9 cellular contexts compared by ENCODE assay signal in genomic region chr15:97995881-97996603, GRCh38. TPM values are rescaled to one million over a fixed set of nuclear protein-coding genes. Genes with fewer than 3 reads are reported as not detected.
A peak's percentile ranks its signal among the peaks of the same experiment; 100 is the strongest.
DNase-seq lines count a peak whose midpoint lies in the region; ATAC-seq lines count a peak whose summit lies in the region.
"Had no signal": no experiment of that assay in that cellular context is flagged by ENCODE, and none has a peak within 500 bp of the region (broad histone marks: within the 10 kb centered on the region; RNA-seq: fewer than 3 reads in every experiment).

No MANE protein-coding gene starts in this region.

- in situ Hi-C loops in KBM-7 (cut with MboI; ENCODE audit: low pct_unique_long_range_greater_than_20kb, low sequenced_read_pairs) = no loop called here

- ATAC-seq in activated naive CD4-positive, alpha-beta T cell treated with anti-CD3 and anti-CD28 coated beads, Interleukin-2, amount 50 U/mL, for 72 hours = no peak

- no peak overlapping the region for H3K9ac ChIP-seq in adipocyte (ENCODE audit: low read length)
- H3K9ac ChIP-seq in muscle layer of colon (ENCODE audit: low read length) = no peak overlapping the region

- DNase-seq in DMS114 treated with DMSO at 0.1 percent for 48 hours (lab: John Stamatoyannopoulos, UW; ENCODE audit: unreplicated experiment) = peak; percentile 26
- peak; percentile 78 for DNase-seq in KBM-7
- DNase-seq in adipocyte (ENCODE audit: low read depth) = peak; percentile 3
- no peak for DNase-seq in activated CD4-positive, CD25-positive, alpha-beta regulatory T cell (lab: John Stamatoyannopoulos, UW)
- no peak for DNase-seq in NK-92 (lab: John Stamatoyannopoulos, UW; ENCODE audit: unreplicated experiment)
- DNase-seq in activated naive CD4-positive, alpha-beta T cell treated with anti-CD3 and anti-CD28 coated beads, Interleukin-2, amount 50 U/mL, for 72 hours (ENCODE audit: low spot score in 2 of 2) = no peak
- no peak for DNase-seq in T1000 (lab: John Stamatoyannopoulos, UW)

- H3K27ac Mint-ChIP-seq in activated naive CD4-positive, alpha-beta T cell treated with anti-CD3 and anti-CD28 coated beads, Interleukin-2, amount 50 U/mL, for 72 hours = no peak overlapping the region
- H3K27ac Mint-ChIP-seq: IgD-negative memory B cell had no signal

- no peaks in the 10 kb centered on the region for H3K9me3 Mint-ChIP-seq in activated naive CD4-positive, alpha-beta T cell treated with anti-CD3 and anti-CD28 coated beads, Interleukin-2, amount 50 U/mL, for 72 hours
- H3K9me3 Mint-ChIP-seq: IgD-negative memory B cell had no signal

- no peaks in the 10 kb centered on the region for H3K36me3 ChIP-seq in adipocyte (ENCODE audit: control insufficient read depth, insufficient read depth, low read length, severe bottlenecking)
- no peaks in the 10 kb centered on the region for H3K36me3 ChIP-seq in muscle layer of colon (ENCODE audit: insufficient read depth, low read length)

- H3K4me3 ChIP-seq in adipocyte (ENCODE audit: low read length) (no peak overlapping the region), muscle layer of colon (ENCODE audit: low read depth in 1 of 2, low read length in 2 of 2) (peak overlapping the region in 1 of 2 donors; percentile 20)

- H3K36me3 Mint-ChIP-seq in activated naive CD4-positive, alpha-beta T cell treated with anti-CD3 and anti-CD28 coated beads, Interleukin-2, amount 50 U/mL, for 72 hours = no peaks in the 10 kb centered on the region
- H3K36me3 Mint-ChIP-seq: IgD-negative memory B cell had no signal

- H3K27ac ChIP-seq in muscle layer of colon (ENCODE audit: low read depth, low read length) = peak overlapping the region; percentile 1

- H3K9me3 ChIP-seq in adipocyte (ENCODE audit: control insufficient read depth, low read length) (no peaks in the 10 kb centered on the region), muscle layer of colon (ENCODE audit: low read length) (no peaks in the 10 kb centered on the region)

- H3K4me1 ChIP-seq in adipocyte (ENCODE audit: control insufficient read depth, insufficient read depth, low read length) = peaks cover 24% of the 10 kb centered on the region
- peaks cover 53% of the 10 kb centered on the region for H3K4me1 ChIP-seq in muscle layer of colon (ENCODE audit: insufficient read depth, low read length)

- no peaks in the 10 kb centered on the region for H3K27me3 ChIP-seq in adipocyte (replicated peaks; ENCODE audit: control insufficient read depth, insufficient read depth, low read length)
- no peaks in the 10 kb centered on the region for H3K27me3 ChIP-seq in muscle layer of colon (ENCODE audit: control insufficient read depth in 1 of 2, insufficient read depth in 2 of 2, low read length in 2 of 2)

RNA-seq across cellular contexts. Expression of gene ARRDC4, which starts 35.5 kb away (rescaled TPM):
- under 1 TPM; 0.60 to 0.66 TPM for total RNA-seq in activated naive CD4-positive, alpha-beta T cell treated with anti-CD3 and anti-CD28 coated beads, Interleukin-2, amount 50 U/mL, for 72 hours

Comparison
In these comparisons a context has a peak if more than half of its experiments do, and no peak if none do; other contexts are left out.
1. DNase-seq: peak in DMS114 treated with DMSO at 0.1 percent for 48 hours (single experiment), KBM-7 (single experiment) and adipocyte (single experiment); none in activated CD4-positive, CD25-positive, alpha-beta regulatory T cell (0 of 4), NK-92 (single experiment), activated naive CD4-positive, alpha-beta T cell treated with anti-CD3 and anti-CD28 coated beads, Interleukin-2, amount 50 U/mL, for 72 hours (0 of 2) and T1000 (single experiment).